21 cellular contexts compared by ENCODE assay signal in genomic region chr17:32656851-32657250, GRCh38.
"Had no signal": no experiment of that assay in that cellular context is flagged by ENCODE, and none has a peak within 500 bp of the region (broad histone marks: within the 10 kb centered on the region; RNA-seq: fewer than 3 reads in every experiment).

No MANE protein-coding gene starts in this region.

- H3K9me3 Mint-ChIP-seq: IgD-negative memory B cell had no signal

- H3K4me3 Mint-ChIP-seq: IgD-negative memory B cell had no signal

- DNase-seq: Kasumi-1, MM.1S, NCI-H1092 treated with DMSO at 0.1 percent for 48 hours, NCI-H1436, NCI-H187 treated with DMSO at 0.1 percent for 48 hours, NCI-H2029 treated with DMSO at 0.1 percent for 48 hours, NCI-H2171 treated with DMSO at 0.1 percent for 48 hours, NCI-H345, NCI-H446 treated with DMSO at 0.1 percent for 48 hours, NCI-H510A treated with DMSO at 0.1 percent for 48 hours, NCI-H526, NCI-H82, Right ventricle myocardium superior, RPMI8226, SIG-M5, SK-N-SH, SW 1271 had no signal

- H3K9me3 ChIP-seq: SK-N-SH had no signal

- ATAC-seq: K562 had no signal

- H3K27ac Mint-ChIP-seq: IgD-negative memory B cell had no signal

- H3K27me3 Mint-ChIP-seq: IgD-negative memory B cell had no signal

- H3K27ac ChIP-seq: HL-60, KMS-11 had no signal

- H3K4me3 ChIP-seq: K562 had no signal
